27 cellular contexts compared by ENCODE assay signal in genomic region chr2:104784264-104784663, GRCh38.
"Had no signal": no experiment of that assay in that cellular context is flagged by ENCODE, and none has a peak within 500 bp of the region (broad histone marks: within the 10 kb centered on the region; RNA-seq: fewer than 3 reads in every experiment).

No MANE protein-coding gene starts in this region.

- H3K27me3 ChIP-seq: gastrocnemius medialis had no signal

- H3K4me1 ChIP-seq: esophagus squamous epithelium, left lung, lower lobe of right lung had no signal

- DNase-seq: dermis blood vessel endothelial cell; dorsolateral prefrontal cortex; effector CD4-positive, alpha-beta T cell; effector memory CD8-positive, alpha-beta T cell; endodermal cell; erythroblast; esophagus squamous epithelium; foreskin fibroblast; foreskin melanocyte; gastrocnemius medialis; glutamatergic neuron; head of caudate nucleus; heart right ventricle; hippocampal formation; left cardiac atrium; left lung; left ventricle myocardium superior; lower lobe of right lung; mesenchymal stem cell; mucosa of descending colon had no signal

- H3K4me3 Mint-ChIP-seq: effector memory CD8-positive, alpha-beta T cell; endodermal cell; mesothelial cell of epicardium had no signal

- H3K27ac ChIP-seq: coronary artery, dorsolateral prefrontal cortex, epithelial cell of prostate, esophagus squamous epithelium, gastrocnemius medialis, heart right ventricle, left lung, lower lobe of right lung had no signal

- H3K9me3 ChIP-seq: esophagus squamous epithelium, gastrocnemius medialis, heart right ventricle, left lung, lower lobe of right lung, mucosa of descending colon had no signal

- H3K27me3 Mint-ChIP-seq: effector memory CD8-positive, alpha-beta T cell had no signal

- H3K4me1 Mint-ChIP-seq: endodermal cell, mesothelial cell of epicardium had no signal

- H3K9me3 Mint-ChIP-seq: endodermal cell, mesothelial cell of epicardium had no signal

- FAIRE-seq: colon, endometrium, islet of Langerhans, keratinocyte had no signal

- H3K4me3 ChIP-seq: coronary artery, dorsolateral prefrontal cortex, esophagus squamous epithelium, gastrocnemius medialis, heart right ventricle, left lung, lower lobe of right lung, mucosa of descending colon had no signal

- H3K36me3 Mint-ChIP-seq: mesothelial cell of epicardium had no signal

- H3K36me3 ChIP-seq: esophagus squamous epithelium, gastrocnemius medialis, heart right ventricle, left lung, lower lobe of right lung had no signal

- H3K27ac Mint-ChIP-seq: effector memory CD8-positive, alpha-beta T cell; endodermal cell; mesothelial cell of epicardium had no signal
